ENCODE assay signal across 8 cellular contexts in genomic region chr10:21517983-21518628, GRCh38. TPM values are rescaled to one million over a fixed set of nuclear protein-coding genes. Genes with fewer than 3 reads are reported as not detected.
A peak's percentile ranks its signal among the peaks of the same experiment; 100 is the strongest.
DNase-seq lines count a peak whose midpoint lies in the region; ATAC-seq and TF ChIP-seq lines count a peak whose summit lies in the region.

No MANE protein-coding gene starts in this region.

- H2AFZ ChIP-seq in smooth muscle cell (ENCODE audit: low read depth): peak overlapping the region; percentile 86

- H3K4me1 ChIP-seq in right cardiac atrium (ENCODE audit: control insufficient read depth, insufficient read depth, low read length): peaks cover 2% of the 10 kb centered on the region
- H3K4me1 ChIP-seq in smooth muscle cell (ENCODE audit: low read depth): peaks cover 55% of the 10 kb centered on the region

- H3K4me1 Mint-ChIP-seq in activated T-helper 17 cell treated with anti-CD3 and anti-CD28 coated beads, Interleukin-2, amount 50 U/mL, for 72 hours: peaks cover 32% of the 10 kb centered on the region

- no peaks in the 10 kb centered on the region for H3K27me3 ChIP-seq in right cardiac atrium (ENCODE audit: control insufficient read depth, insufficient read depth)
- H3K27me3 ChIP-seq in smooth muscle cell (ENCODE audit: low read depth): no peaks in the 10 kb centered on the region

- peaks cover 58% of the 10 kb centered on the region for H3K27me3 Mint-ChIP-seq in activated T-helper 17 cell treated with anti-CD3 and anti-CD28 coated beads, Interleukin-2, amount 50 U/mL, for 72 hours

- H3K4me2 ChIP-seq in smooth muscle cell: peak overlapping the region; percentile 98

- no peaks in the 10 kb centered on the region for H4K20me1 ChIP-seq in smooth muscle cell (ENCODE audit: low read depth)

- H3K27ac Mint-ChIP-seq in activated T-helper 17 cell treated with anti-CD3 and anti-CD28 coated beads, Interleukin-2, amount 50 U/mL, for 72 hours: peak overlapping the region; percentile 28

- H3K4me3 Mint-ChIP-seq in activated T-helper 17 cell treated with anti-CD3 and anti-CD28 coated beads, Interleukin-2, amount 50 U/mL, for 72 hours: peak overlapping the region; percentile 87

- H3K4me3 ChIP-seq in right cardiac atrium (ENCODE audit: low read length): peak overlapping the region; percentile 89
- H3K4me3 ChIP-seq in smooth muscle cell: peak overlapping the region; percentile 61

- H3K9me3 Mint-ChIP-seq in activated T-helper 17 cell treated with anti-CD3 and anti-CD28 coated beads, Interleukin-2, amount 50 U/mL, for 72 hours: no peaks in the 10 kb centered on the region

- ATAC-seq in activated T-helper 17 cell treated with anti-CD3 and anti-CD28 coated beads, Interleukin-2, amount 50 U/mL, for 72 hours (replicated peaks): peak; percentile 50
- ATAC-seq in right cardiac atrium (peak; percentile 4 to 23), HG02588 (IDR thresholded peaks at IDR 0.05; ENCODE audit: unreplicated experiment) (no peak), GM18873 (IDR thresholded peaks at IDR 0.05; ENCODE audit: low FRiP score, unreplicated experiment) (no peak)

- H3K36me3 ChIP-seq in smooth muscle cell (ENCODE audit: low read depth): no peaks in the 10 kb centered on the region

- WGBS in right cardiac atrium: 13% methylated on average over 17 of the region's 17 CpGs
- WGBS in smooth muscle cell (ENCODE audit: low lambda C conversion rate): under 1% methylated on average over 17 of the region's 17 CpGs

- peaks cover 9% of the 10 kb centered on the region for H3K36me3 Mint-ChIP-seq in activated T-helper 17 cell treated with anti-CD3 and anti-CD28 coated beads, Interleukin-2, amount 50 U/mL, for 72 hours (ENCODE audit: low read depth)

- H3K79me2 ChIP-seq in smooth muscle cell (ENCODE audit: low read depth): peaks cover 74% of the 10 kb centered on the region

- no peak for TF ChIP-seq CTCF in smooth muscle cell (IDR thresholded peaks at IDR 0.05; ENCODE audit: borderline replicate concordance, insufficient read depth, poor library complexity, severe bottlenecking)

- peak overlapping the region; percentile 84 for H3K27ac ChIP-seq in right cardiac atrium (ENCODE audit: low read length)
- peak overlapping the region; percentile 82 for H3K27ac ChIP-seq in smooth muscle cell (ENCODE audit: low read depth)

- intact Hi-C loops in right cardiac atrium (cut with DNase I): no loop called here

- H3K9ac ChIP-seq in smooth muscle cell (ENCODE audit: low read depth): peak overlapping the region; percentile 70

- no peaks in the 10 kb centered on the region for H3K9me3 ChIP-seq in right cardiac atrium (ENCODE audit: control insufficient read depth, low read length)
- H3K9me3 ChIP-seq in smooth muscle cell (replicated peaks; ENCODE audit: low read depth): no peaks in the 10 kb centered on the region

- DNase-seq in ELR (ENCODE audit: low read depth): peak; percentile 67
- peak; percentile 24 to 63 for DNase-seq in NCI-H187 (lab: John Stamatoyannopoulos, UW)
- DNase-seq in right cardiac atrium: no peak
- DNase-seq in smooth muscle cell (lab: John Stamatoyannopoulos, UW; ENCODE audit: unreplicated experiment): no peak
- DNase-seq in GM19240 (ENCODE audit: insufficient read length, low spot score): no peak

- H3F3A ChIP-seq in smooth muscle cell (ENCODE audit: low read depth): no peaks in the 10 kb centered on the region

RNA-seq across cellular contexts. Expression of gene SKIDA1, which starts 7.4 kb away (rescaled TPM):
- under 1 TPM; 0.06 to 0.95 TPM for total RNA-seq in activated T-helper 17 cell treated with anti-CD3 and anti-CD28 coated beads, Interleukin-2, amount 50 U/mL, for 72 hours
- total RNA-seq in right cardiac atrium (1 to 10 TPM; 2.1 to 6.3 (median 4.6) TPM), smooth muscle cell (1.2 and 1.8 TPM in 2 replicates)
- polyA plus RNA-seq in right cardiac atrium (0.88 TPM), smooth muscle cell (0.50 and 0.53 TPM in 2 replicates)

RNA-seq across cellular contexts. Expression of gene MLLT10, which starts 15.9 kb away (rescaled TPM):
- 10 to 100 TPM; 45.2 to 50.1 TPM for total RNA-seq in activated T-helper 17 cell treated with anti-CD3 and anti-CD28 coated beads, Interleukin-2, amount 50 U/mL, for 72 hours
- 10 to 100 TPM; 26.6 to 36.1 (median 29.8) TPM for total RNA-seq in right cardiac atrium
- 14.1 TPM for polyA plus RNA-seq in right cardiac atrium
- total RNA-seq in smooth muscle cell: 43.6 and 44.6 TPM in 2 replicates
- 6.8 and 10.8 TPM in 2 replicates for polyA plus RNA-seq in smooth muscle cell

Comparison
In these comparisons a context has a peak if more than half of its experiments do, and no peak if none do; other contexts are left out.
1. DNase-seq: peak in ELR (single experiment) and NCI-H187 (2 of 2); none in right cardiac atrium (0 of 3), smooth muscle cell (single experiment) and GM19240 (single experiment).
2. ATAC-seq: peak in activated T-helper 17 cell treated with anti-CD3 and anti-CD28 coated beads, Interleukin-2, amount 50 U/mL, for 72 hours (single experiment) and right cardiac atrium (2 of 2); none in HG02588 (single experiment) and GM18873 (single experiment).